8 cellular contexts compared by ENCODE assay signal in genomic region chr12:57460457-57461325, GRCh38. TPM values are rescaled to one million over a fixed set of nuclear protein-coding genes. Genes with fewer than 3 reads are reported as not detected.
DNase-seq lines count a peak whose midpoint lies in the region; ATAC-seq and TF ChIP-seq lines count a peak whose summit lies in the region.

No MANE protein-coding gene starts in this region.

- H3K27ac ChIP-seq in DND-41 (ENCODE audit: low read length) (0 out of 2 replicates have a peak overlapping the region, but pooled peaks have one; percentile 30), parathyroid adenoma (no peak overlapping the region)

- peaks cover 47% of the 10 kb centered on the region for H3K4me1 ChIP-seq in DND-41 (ENCODE audit: insufficient read depth, low read length)
- peaks cover 12% of the 10 kb centered on the region for H3K4me1 ChIP-seq in parathyroid adenoma

- H3K27me3 ChIP-seq in DND-41 (ENCODE audit: insufficient read depth, low read length, poor library complexity) (peaks cover 7% of the 10 kb centered on the region), parathyroid adenoma (ENCODE audit: control insufficient read depth, insufficient read depth, low read length) (no peaks in the 10 kb centered on the region)

- ATAC-seq in DND-41 (ENCODE audit: insufficient read depth, low read depth), result no peak
- no peak for ATAC-seq in effector memory CD8-positive, alpha-beta T cell (replicated peaks)
- no peak for ATAC-seq in HG03139 (IDR thresholded peaks at IDR 0.05; ENCODE audit: unreplicated experiment)

- no peaks in the 10 kb centered on the region for H4K20me1 ChIP-seq in DND-41 (ENCODE audit: insufficient read depth, low read length)

- H3K27me3 Mint-ChIP-seq in effector memory CD8-positive, alpha-beta T cell, result peaks cover 6 to 46% of the 10 kb centered on the region in 2 donors

- H3K4me3 ChIP-seq in DND-41 (ENCODE audit: low read depth in 1 of 2, low read length in 2 of 2), result peak overlapping the region; percentile 56 to 70; a peak in 3 of 4 replicates
- H3K4me3 ChIP-seq in parathyroid adenoma (ENCODE audit: low read depth, low read length), result no peak overlapping the region

- H3K9me3 ChIP-seq in DND-41 (ENCODE audit: insufficient read depth, low read length, severe bottlenecking) (no peaks in the 10 kb centered on the region), parathyroid adenoma (ENCODE audit: control insufficient read depth, low read length) (no peaks in the 10 kb centered on the region)

- TF ChIP-seq CTCF in DND-41 (IDR thresholded peaks at IDR 0.05; ENCODE audit: borderline replicate concordance, extremely low read depth, low read length, poor library complexity, severe bottlenecking) (no peak), parathyroid adenoma (IDR thresholded peaks at IDR 0.05) (no peak)

- no peaks in the 10 kb centered on the region for H3K9me3 Mint-ChIP-seq in effector memory CD8-positive, alpha-beta T cell

- H3K27ac Mint-ChIP-seq in effector memory CD8-positive, alpha-beta T cell, result peak overlapping the region; percentile 49 to 84

- H3K4me1 Mint-ChIP-seq in effector memory CD8-positive, alpha-beta T cell (ENCODE audit: low read depth in 2 of 2), result peaks cover 41 to 45% of the 10 kb centered on the region in 2 donors

- H3K36me3 ChIP-seq in DND-41 (ENCODE audit: insufficient read depth, low read length) (no peaks in the 10 kb centered on the region), parathyroid adenoma (ENCODE audit: control insufficient read depth, insufficient read depth, low read length) (no peaks in the 10 kb centered on the region)

- peak overlapping the region; percentile 96 for H3K4me2 ChIP-seq in DND-41 (ENCODE audit: insufficient read depth, low read length)
- H3K4me2 ChIP-seq in parathyroid adenoma (ENCODE audit: low read length), result peak overlapping the region; percentile 97

- H3K9ac ChIP-seq in DND-41 (ENCODE audit: low read depth, low read length) (peak overlapping the region; percentile 56), parathyroid adenoma (no peak overlapping the region)

- H3K4me3 Mint-ChIP-seq in effector memory CD8-positive, alpha-beta T cell, result peak overlapping the region; percentile 88 to 96

- DNase-seq in DND-41, result peak; percentile 28
- peak; percentile 49 for DNase-seq in NCI-H69 (lab: John Stamatoyannopoulos, UW)
- DNase-seq in effector memory CD8-positive, alpha-beta T cell, result no peak
- no peak for DNase-seq in activated CD4-positive, CD25-positive, alpha-beta regulatory T cell treated with anti-CD3 and anti-CD28 coated beads, Interleukin-2, amount 50 U/mL, for 72 hours
- DNase-seq in dermis blood vessel endothelial cell, result no peak
- no peak for DNase-seq in activated CD4-positive, alpha-beta T cell treated with anti-CD3 and anti-CD28 coated beads, Interleukin-2, amount 50 U/mL, for 48 hours

- H2AFZ ChIP-seq in DND-41 (ENCODE audit: low read depth, low read length), result no peak overlapping the region
- no peak overlapping the region for H2AFZ ChIP-seq in parathyroid adenoma

- H3K79me2 ChIP-seq in DND-41 (ENCODE audit: insufficient read depth, low read length), result no peaks in the 10 kb centered on the region
- H3K79me2 ChIP-seq in parathyroid adenoma, result no peaks in the 10 kb centered on the region

- peaks cover 16% of the 10 kb centered on the region for H3K36me3 Mint-ChIP-seq in effector memory CD8-positive, alpha-beta T cell (ENCODE audit: insufficient read depth)

RNA-seq across cellular contexts. Expression of gene GLI1, which starts 1.1 kb away (rescaled TPM):
- 0.17 and 0.47 TPM in 2 replicates for total RNA-seq in dermis blood vessel endothelial cell

RNA-seq across cellular contexts. Expression of gene INHBE, which starts 5.6 kb away (rescaled TPM):
- total RNA-seq in dermis blood vessel endothelial cell, result not detected in 2 replicates

RNA-seq across cellular contexts. Expression of gene ARHGAP9, which starts 19.0 kb away (rescaled TPM):
- total RNA-seq in dermis blood vessel endothelial cell, result not detected in 2 replicates

RNA-seq across cellular contexts. Expression of gene INHBC, which starts 26.1 kb away (rescaled TPM):
- not detected in 2 replicates for total RNA-seq in dermis blood vessel endothelial cell

RNA-seq across cellular contexts. Expression of gene MARS1, which starts 27.2 kb away (rescaled TPM):
- total RNA-seq in dermis blood vessel endothelial cell, result 71.6 and 81.2 TPM in 2 replicates

Comparison
In these comparisons a context has a peak if more than half of its experiments do, and no peak if none do; other contexts are left out.
1. DNase-seq: peak in DND-41 (single experiment) and NCI-H69 (single experiment); none in effector memory CD8-positive, alpha-beta T cell (0 of 3), activated CD4-positive, CD25-positive, alpha-beta regulatory T cell treated with anti-CD3 and anti-CD28 coated beads, Interleukin-2, amount 50 U/mL, for 72 hours (single experiment), dermis blood vessel endothelial cell (single experiment) and activated CD4-positive, alpha-beta T cell treated with anti-CD3 and anti-CD28 coated beads, Interleukin-2, amount 50 U/mL, for 48 hours (0 of 2).